In genomic region chr16:86571197-86571915, GRCh38 we compare ENCODE assay signal across 1 cellular context.
TF ChIP-seq lines count a peak whose summit lies in the region.

No MANE protein-coding gene starts in this region.

TF ChIP-seq in IMR-90, 13 proteins besides CTCF, POLR2A, EP300 and RAD21:
- no peak for TF ChIP-seq RFX5 (IDR thresholded peaks at IDR 0.05; ENCODE audit: low read depth, low read length)
- no peak for TF ChIP-seq FOS (IDR thresholded peaks at IDR 0.05; ENCODE audit: low read depth, low read length)
- TF ChIP-seq SMC3 (IDR thresholded peaks at IDR 0.05; ENCODE audit: low read depth, low read length): no peak
- no peak for TF ChIP-seq CEBPB (IDR thresholded peaks at IDR 0.05; ENCODE audit: low read depth, low read length)
- TF ChIP-seq MAZ (IDR thresholded peaks at IDR 0.05; ENCODE audit: borderline replicate concordance, low read depth, low read length): no peak
- TF ChIP-seq USF2 (IDR thresholded peaks at IDR 0.05; ENCODE audit: low read depth, low read length): no peak
- no peak for TF ChIP-seq MXI1 (IDR thresholded peaks at IDR 0.05; ENCODE audit: borderline replicate concordance, low read depth, low read length)
- TF ChIP-seq CHD1 (IDR thresholded peaks at IDR 0.05; ENCODE audit: low read depth, low read length): no peak
- no peak for TF ChIP-seq MAFK (IDR thresholded peaks at IDR 0.05; ENCODE audit: low read depth, low read length)
- no peak for TF ChIP-seq ELK1 (IDR thresholded peaks at IDR 0.05; ENCODE audit: borderline replicate concordance, low read depth, low read length)
- no peak for TF ChIP-seq NFE2L2 (IDR thresholded peaks at IDR 0.05; ENCODE audit: low read depth, low read length)
TF ChIP-seq in IMR-90: peak in this region for 0.
